In genomic region chr2:118127250-118127649, GRCh38 we compare ENCODE assay signal across 25 cellular contexts. TPM values are rescaled to one million over a fixed set of nuclear protein-coding genes. Genes with fewer than 3 reads are reported as not detected.
A peak's percentile ranks its signal among the peaks of the same experiment; 100 is the strongest.
DNase-seq lines count a peak whose midpoint lies in the region; ATAC-seq, FAIRE-seq and TF ChIP-seq lines count a peak whose summit lies in the region.
"Had no signal": no experiment of that assay in that cellular context is flagged by ENCODE, and none has a peak within 500 bp of the region (broad histone marks: within the 10 kb centered on the region; RNA-seq: fewer than 3 reads in every experiment).

No MANE protein-coding gene starts in this region.

- CTCF ChIA-PET in HepG2 (lab: Yijun Ruan, JAX; ENCODE audit: low intra/inter-chr PET ratio, low total read pairs) = no interaction called here

- intact Hi-C loops in HepG2 (cut with micrococcal nuclease; ENCODE audit: unreplicated experiment) = no loop called here
- intact Hi-C loops in right lobe of liver (cut with DNase I) = no loop called here
- intact Hi-C loops in dendritic cell treated with granulocyte-macrophage colony-stimulating factor and Interleukin-4, amounts not matched to agents 40 ng/mL and 50 ng/mL, for 4 days (cut with micrococcal nuclease) = loop anchor here (10.0 kb wide), 1 partner anchor 48 kb away; no protein-coding TSS in a partner anchor

- TF ChIP-seq POLR2A in HepG2 (IDR thresholded peaks at IDR 0.05; ENCODE audit: insufficient read depth in 1 of 2, low read depth in 2 of 2, low read length in 2 of 2) (no peak), right lobe of liver (IDR thresholded peaks at IDR 0.05) (no peak)

- no peaks in the 10 kb centered on the region for H3K79me2 ChIP-seq in HepG2 (ENCODE audit: insufficient read depth, low read length)

- H3K36me3 ChIP-seq in HepG2 (replicated peaks in 1 of 2; ENCODE audit: control insufficient read depth in 1 of 2, insufficient read depth in 2 of 2, low read length in 2 of 2) (no peaks in the 10 kb centered on the region; a peak in 1 of 5 replicates), right lobe of liver (no peaks in the 10 kb centered on the region)
- H3K36me3 ChIP-seq: BE2C; BLaER1 treated with 17β-estradiol and CSF1 and Interleukin-3, amounts not matched to agents 10 nM and 100 nM had no signal

- H3K9me3 ChIP-seq in HepG2 (ENCODE audit: low read length) = no peaks in the 10 kb centered on the region
- no peaks in the 10 kb centered on the region for H3K9me3 ChIP-seq in right lobe of liver
- H3K9me3 ChIP-seq: A549; BE2C; BLaER1 treated with 17β-estradiol and CSF1 and Interleukin-3, amounts not matched to agents 10 nM and 100 nM had no signal

- no peak for FAIRE-seq in HepG2 (lab: Jason Lieb, UNC)
- FAIRE-seq: A549, G401.6, GM12892, GM19239 had no signal

- TF ChIP-seq EP300 in HepG2 (IDR thresholded peaks at IDR 0.05; ENCODE audit: low read depth in 2 of 2, low read length in 2 of 2) (no peak), HepG2 (CRISPR knock-in tag; IDR thresholded peaks at IDR 0.05; ENCODE audit: borderline replicate concordance) (no peak)

- no peak for ATAC-seq in HepG2
- ATAC-seq in right lobe of liver = no peak
- ATAC-seq in HG03135 (IDR thresholded peaks at IDR 0.05; ENCODE audit: unreplicated experiment) = no peak
- ATAC-seq: A549, GM23338, HCT116 had no signal

- in situ Hi-C loops in HepG2 (cut with HindIII; ENCODE audit: extremely low pct_ligation_motif_present, low pct_unique_long_range_greater_than_20kb) = no loop called here

- peaks cover 65% of the 10 kb centered on the region for H3K4me1 Mint-ChIP-seq in dendritic cell treated with granulocyte-macrophage colony-stimulating factor and Interleukin-4, amounts not matched to agents 40 ng/mL and 50 ng/mL, for 4 days (ENCODE audit: low read depth)

- H3K4me1 ChIP-seq in HepG2 (ENCODE audit: insufficient read depth, low read length) (peaks cover 36% of the 10 kb centered on the region), right lobe of liver (peaks cover 0 to 23% (median 11%) of the 10 kb centered on the region in 4 donors)
- H3K4me1 ChIP-seq: BE2C had no signal

- H3K9ac ChIP-seq in HepG2 (ENCODE audit: insufficient read depth, low read depth, low read length) = no peak overlapping the region
- H3K9ac ChIP-seq: BLaER1 treated with 17β-estradiol and CSF1 and Interleukin-3, amounts not matched to agents 10 nM and 100 nM had no signal

- no peak for TF ChIP-seq CTCF in HepG2 (CRISPR knock-in tag; IDR thresholded peaks at IDR 0.05)
- TF ChIP-seq CTCF in right lobe of liver (IDR thresholded peaks at IDR 0.05) = no peak

- peak overlapping the region; percentile 78 for H3K27ac Mint-ChIP-seq in dendritic cell treated with granulocyte-macrophage colony-stimulating factor and Interleukin-4, amounts not matched to agents 40 ng/mL and 50 ng/mL, for 4 days
- H3K27ac Mint-ChIP-seq: CD4-positive, alpha-beta T cell; CD8-positive, alpha-beta memory T cell; GM23338; H9 had no signal

- H4K20me1 ChIP-seq in HepG2 (ENCODE audit: insufficient read depth, low read length) = no peaks in the 10 kb centered on the region
- H4K20me1 ChIP-seq: BLaER1 treated with 17β-estradiol and CSF1 and Interleukin-3, amounts not matched to agents 10 nM and 100 nM had no signal

- no peak overlapping the region for H3K4me2 ChIP-seq in HepG2 (ENCODE audit: low read depth, low read length)
- H3K4me2 ChIP-seq: A549, GM23338 had no signal

- H3K27me3 ChIP-seq in HepG2 (ENCODE audit: control insufficient read depth in 1 of 2, insufficient read depth in 2 of 2, low read length in 2 of 2) = no peaks in the 10 kb centered on the region; a peak in 1 of 5 replicates
- no peaks in the 10 kb centered on the region for H3K27me3 ChIP-seq in right lobe of liver
- H3K27me3 ChIP-seq: BE2C; BLaER1 treated with 17β-estradiol and CSF1 and Interleukin-3, amounts not matched to agents 10 nM and 100 nM had no signal

- no peak overlapping the region for H2AFZ ChIP-seq in HepG2 (ENCODE audit: low read length)
- H2AFZ ChIP-seq: GM23338 had no signal

- H3K4me3 ChIP-seq in HepG2 (replicated peaks in 1 of 3; ENCODE audit: insufficient read depth in 1 of 3, low read depth in 2 of 3, low read length in 3 of 3) (no peak overlapping the region), right lobe of liver (no peak overlapping the region)
- H3K4me3 ChIP-seq: A549; BLaER1 treated with 17β-estradiol and CSF1 and Interleukin-3, amounts not matched to agents 10 nM and 100 nM; GM23338 had no signal

- DNase-seq in HepG2 (ENCODE audit: low spot score) (no peak), right lobe of liver (no peak), left kidney (ENCODE audit: low read depth, low spot score) (peak; percentile 26), NCI-H2196 treated with DMSO at 0.1 percent for 48 hours (lab: John Stamatoyannopoulos, UW; ENCODE audit: unreplicated experiment) (no peak), substantia nigra (lab: John Stamatoyannopoulos, UW) (no peak), 8988T (no peak)
- DNase-seq: ACHN; AML-193; BE2C; CD4-positive, alpha-beta T cell; CD8-positive, alpha-beta memory T cell; DMS153; DND-41; H9 had no signal

- TF ChIP-seq RAD21 in HepG2 (CRISPR knock-in tag; IDR thresholded peaks at IDR 0.05) = no peak

- no peaks in the 10 kb centered on the region for H3K27me3 Mint-ChIP-seq in dendritic cell treated with granulocyte-macrophage colony-stimulating factor and Interleukin-4, amounts not matched to agents 40 ng/mL and 50 ng/mL, for 4 days

- POLR2A ChIA-PET in HepG2 (lab: Yijun Ruan, JAX) = no interaction called here

- H3K36me3 Mint-ChIP-seq in dendritic cell treated with granulocyte-macrophage colony-stimulating factor and Interleukin-4, amounts not matched to agents 40 ng/mL and 50 ng/mL, for 4 days (ENCODE audit: low read depth) = no peaks in the 10 kb centered on the region
- H3K36me3 Mint-ChIP-seq: CD14-positive monocyte; CD8-positive, alpha-beta memory T cell had no signal

- 33% methylated on average over 5 of the region's 5 CpGs for WGBS in HepG2 (ENCODE audit: low lambda C conversion rate)
- WGBS in right lobe of liver (ENCODE audit: insufficient coverage, low coverage, low lambda C conversion rate, missing lambda C conversion rate) = 85% methylated on average over 5 of the region's 5 CpGs

- H3K27ac ChIP-seq in HepG2 (ENCODE audit: extremely low read length, insufficient read depth, low read length) = no peak overlapping the region
- H3K27ac ChIP-seq in right lobe of liver = no peak overlapping the region
- H3K27ac ChIP-seq in substantia nigra (ENCODE audit: low read depth, low read length, poor library complexity, severe bottlenecking) = no peak overlapping the region
- H3K27ac ChIP-seq: 22Rv1; A549; BLaER1 treated with 17β-estradiol and CSF1 and Interleukin-3, amounts not matched to agents 10 nM and 100 nM had no signal

- no TSS peak for BruUV-seq in HepG2 (replicated peaks; lab: Mats Ljungman, UMichigan)

- H3K4me3 Mint-ChIP-seq in dendritic cell treated with granulocyte-macrophage colony-stimulating factor and Interleukin-4, amounts not matched to agents 40 ng/mL and 50 ng/mL, for 4 days = peak overlapping the region; percentile 24
- H3K4me3 Mint-ChIP-seq: CD14-positive monocyte; CD4-positive, alpha-beta T cell; CD8-positive, alpha-beta memory T cell; GM23338; H9 had no signal

- no peaks in the 10 kb centered on the region for H3K9me3 Mint-ChIP-seq in dendritic cell treated with granulocyte-macrophage colony-stimulating factor and Interleukin-4, amounts not matched to agents 40 ng/mL and 50 ng/mL, for 4 days
- H3K9me3 Mint-ChIP-seq: CD14-positive monocyte; CD4-positive, alpha-beta T cell; CD8-positive, alpha-beta memory T cell; GM23338; H9 had no signal

TF ChIP-seq in HepG2, 621 proteins besides CTCF, POLR2A, EP300 and RAD21 (continues in another document):
- TF ChIP-seq SNAPC2 (CRISPR knock-in tag; IDR thresholded peaks at IDR 0.05) (no peak), LCORL (IDR thresholded peaks at IDR 0.05) (no peak), LCORL (CRISPR knock-in tag; IDR thresholded peaks at IDR 0.05) (no peak), ZNF362 (CRISPR knock-in tag; IDR thresholded peaks at IDR 0.05; ENCODE audit: borderline replicate concordance) (peak; percentile 23; the same call in 1 of the 2 replicates)

RNA-seq across cellular contexts. Expression of gene INSIG2, which starts 39.0 kb away (rescaled TPM):
- total RNA-seq in HepG2 (2016; rRNA removed; fragmentation: Illumina TruSeq; extraction: Trizol) (54.6 and 73.5 TPM in 2 replicates), right lobe of liver (10 to 100 TPM; 13.0 to 53.9 (median 18.9) TPM)
- total RNA-seq in HepG2 (2016; cell fraction: cytosol; rRNA removed; fragmentation: Illumina TruSeq; extraction: Trizol; ENCODE audit: low read depth) = 42.1 and 49.7 TPM in 2 replicates
- total RNA-seq in HepG2 (2016; cell fraction: insoluble cytoplasmic fraction; rRNA removed; fragmentation: Illumina TruSeq; extraction: Trizol) = 62.3 and 69.8 TPM in 2 replicates
- 63.4 and 67.9 TPM in 2 replicates for total RNA-seq in HepG2 (2016; cell fraction: membrane; rRNA removed; fragmentation: Illumina TruSeq; extraction: Trizol)
- total RNA-seq in HepG2 (2016; cell fraction: nucleus; rRNA removed; fragmentation: Illumina TruSeq; extraction: Trizol) = 85.3 and 102 TPM in 2 replicates
- 316 and 481 TPM in 2 replicates for polyA plus RNA-seq in HepG2 (2011; rRNA removed)
- polyA plus RNA-seq in HepG2 (2011; cell fraction: cytosol; rRNA removed) = 173 and 253 TPM in 2 replicates
- polyA plus RNA-seq in HepG2 (2011; cell fraction: nucleus; rRNA removed) = 137 and 144 TPM in 2 replicates
- polyA plus RNA-seq in HepG2 (2012) = 326 and 528 TPM in 2 replicates
- polyA plus RNA-seq in HepG2 (2016; cell fraction: cytosol; fragmentation: Illumina TruSeq; extraction: Trizol; ENCODE audit: low read depth) = 54.6 and 62.8 TPM in 2 replicates
- 59.5 and 66.9 TPM in 2 replicates for polyA plus RNA-seq in HepG2 (2016; cell fraction: insoluble cytoplasmic fraction; fragmentation: Illumina TruSeq; extraction: Trizol; ENCODE audit: low read depth)
- 65.7 and 73.3 TPM in 2 replicates for polyA plus RNA-seq in HepG2 (2016; cell fraction: membrane; fragmentation: Illumina TruSeq; extraction: Trizol; ENCODE audit: low read depth)
- polyA plus RNA-seq in HepG2 (2016; cell fraction: nucleus; fragmentation: Illumina TruSeq; extraction: Trizol; ENCODE audit: insufficient read depth, low read depth) = 147 and 181 TPM in 2 replicates
- 1.5 and 94.5 TPM in 2 replicates for polyA minus RNA-seq in HepG2 (2011; rRNA and poly(A)+ RNA removed; ENCODE audit: low replicate concordance)
- 66.4 and 81.9 TPM in 2 replicates for polyA minus RNA-seq in HepG2 (2011; cell fraction: cytosol; rRNA and poly(A)+ RNA removed)
- 257 and 299 TPM in 2 replicates for polyA minus RNA-seq in HepG2 (2011; cell fraction: nucleus; rRNA and poly(A)+ RNA removed)
